ENCODE assay signal across 25 cellular contexts in the genomic region with DNA sequence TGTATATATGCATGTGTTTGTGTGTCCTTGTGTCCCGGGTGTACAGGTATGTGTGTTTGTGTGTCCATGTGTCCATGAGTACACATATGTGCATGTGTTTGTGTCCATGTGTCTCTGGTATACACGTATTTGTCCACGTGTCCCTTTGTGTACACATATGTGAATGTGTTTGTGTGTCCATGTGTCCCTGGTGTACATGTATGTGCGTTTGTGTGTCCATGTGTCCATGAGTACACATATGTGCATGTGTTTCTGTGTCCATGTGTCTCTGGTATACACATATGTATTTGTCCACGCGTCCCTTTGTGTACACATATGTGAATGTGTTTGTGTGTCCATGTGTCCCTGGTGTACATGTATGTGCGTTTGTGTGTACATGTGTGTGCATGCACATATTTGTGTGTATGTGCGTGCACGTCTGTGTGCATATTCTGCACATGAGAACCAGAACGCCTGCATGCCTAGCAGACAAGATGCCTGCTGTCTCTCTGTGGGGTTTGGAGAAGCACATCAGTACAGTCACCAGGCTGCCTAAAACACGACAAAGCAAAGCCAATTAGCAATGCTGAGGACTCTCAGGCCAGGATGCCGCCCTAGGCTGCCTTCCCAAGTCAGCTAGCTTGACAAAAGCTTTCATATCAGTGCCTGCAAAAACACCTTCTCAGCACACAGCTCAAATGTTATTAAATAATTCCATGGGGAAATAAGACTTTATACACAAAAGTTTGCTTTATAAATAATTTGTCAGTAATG.
A peak's percentile ranks its signal among the peaks of the same experiment; 100 is the strongest.
DNase-seq lines count a peak whose midpoint lies in the region; ATAC-seq, FAIRE-seq and TF ChIP-seq lines count a peak whose summit lies in the region.
"Had no signal": no experiment of that assay in that cellular context is flagged by ENCODE, and none has a peak within 500 bp of the region (broad histone marks: within the 10 kb centered on the region; RNA-seq: fewer than 3 reads in every experiment).

No MANE protein-coding gene starts in this region.

- no peak overlapping the region for H2AFZ ChIP-seq in HepG2 (ENCODE audit: low read length)

- no peak for TF ChIP-seq POLR2A in HepG2 (IDR thresholded peaks at IDR 0.05; ENCODE audit: insufficient read depth in 1 of 2, low read depth in 2 of 2, low read length in 2 of 2)
- no peak for TF ChIP-seq POLR2A in right lobe of liver (IDR thresholded peaks at IDR 0.05)

- in situ Hi-C loops in HepG2 (cut with HindIII; ENCODE audit: extremely low pct_ligation_motif_present, low pct_unique_long_range_greater_than_20kb): no loop called here

- TF ChIP-seq RAD21 in HepG2 (CRISPR knock-in tag; IDR thresholded peaks at IDR 0.05): no peak

- H3K4me3 ChIP-seq in HepG2 (replicated peaks in 1 of 3; ENCODE audit: insufficient read depth in 1 of 3, low read depth in 2 of 3, low read length in 3 of 3) (no peak overlapping the region), right lobe of liver (no peak overlapping the region), upper lobe of right lung (no peak overlapping the region)
- H3K4me3 ChIP-seq: BLaER1, GM12878, HAP-1 had no signal

- CTCF ChIA-PET in HepG2 (lab: Yijun Ruan, JAX; ENCODE audit: low intra/inter-chr PET ratio, low total read pairs): no interaction called here

- H3K27me3 ChIP-seq in HepG2 (ENCODE audit: control insufficient read depth in 1 of 2, insufficient read depth in 2 of 2, low read length in 2 of 2) (no peaks in the 10 kb centered on the region), right lobe of liver (no peaks in the 10 kb centered on the region), upper lobe of right lung (no peaks in the 10 kb centered on the region)
- H3K27me3 ChIP-seq: BLaER1 had no signal

- 92% methylated on average over 10 of the region's 12 CpGs for WGBS in HepG2 (ENCODE audit: low lambda C conversion rate)
- WGBS in right lobe of liver (ENCODE audit: insufficient coverage, low coverage, low lambda C conversion rate, missing lambda C conversion rate): 74% methylated on average over 10 of the region's 12 CpGs

- no TSS peak for BruUV-seq in HepG2 (replicated peaks; lab: Mats Ljungman, UMichigan)

- H3K27ac ChIP-seq in HepG2 (ENCODE audit: extremely low read length, insufficient read depth, low read length) (no peak overlapping the region), right lobe of liver (no peak overlapping the region), upper lobe of right lung (no peak overlapping the region)
- H3K27ac ChIP-seq: 22Rv1, BLaER1 had no signal

- no peak overlapping the region for H3K9ac ChIP-seq in HepG2 (ENCODE audit: insufficient read depth, low read depth, low read length)
- H3K9ac ChIP-seq: BLaER1 had no signal

- ATAC-seq in HepG2 (no peak), right lobe of liver (no peak), upper lobe of right lung (no peak), HG02970 (IDR thresholded peaks at IDR 0.05; ENCODE audit: low FRiP score, unreplicated experiment) (no peak)
- ATAC-seq: GM12878, Right ventricle myocardium inferior had no signal

- peaks cover 11% of the 10 kb centered on the region; the same call in 1 of the 2 replicates for H4K20me1 ChIP-seq in HepG2 (ENCODE audit: insufficient read depth, low read length)
- H4K20me1 ChIP-seq: BLaER1 had no signal

- no peaks in the 10 kb centered on the region for H3K9me3 ChIP-seq in HepG2 (ENCODE audit: low read length)
- H3K9me3 ChIP-seq in right lobe of liver: no peaks in the 10 kb centered on the region
- H3K9me3 ChIP-seq in upper lobe of right lung: no peaks in the 10 kb centered on the region
- H3K9me3 ChIP-seq: BLaER1, Caco-2, HAP-1 had no signal

- H3K4me1 Mint-ChIP-seq in brain (peaks cover 32% of the 10 kb centered on the region), neural crest cell (peaks cover 24% of the 10 kb centered on the region)
- H3K4me1 Mint-ChIP-seq: CD4-positive, alpha-beta memory T cell had no signal

- TF ChIP-seq CTCF in HepG2 (CRISPR knock-in tag; IDR thresholded peaks at IDR 0.05) (no peak), right lobe of liver (IDR thresholded peaks at IDR 0.05) (no peak), brain (conservative IDR thresholded peaks at IDR 0.05) (no peak), neural crest cell (conservative IDR thresholded peaks at IDR 0.05) (no peak), upper lobe of right lung (IDR thresholded peaks at IDR 0.05) (no peak)

- intact Hi-C loops in HepG2 (cut with micrococcal nuclease; ENCODE audit: unreplicated experiment): no loop called here
- intact Hi-C loops in right lobe of liver (cut with DNase I): no loop called here
- intact Hi-C loops in upper lobe of right lung (cut with DNase I): no loop called here

- DNase-seq in HepG2 (ENCODE audit: low spot score): no peak
- DNase-seq in right lobe of liver: no peak
- no peak for DNase-seq in neural crest cell (ENCODE audit: low read depth, low spot score)
- DNase-seq in NCI-H2196 (lab: John Stamatoyannopoulos, UW; ENCODE audit: unreplicated experiment): no peak
- no peak for DNase-seq in GM19239 (ENCODE audit: insufficient read length, low spot score)
- DNase-seq in upper lobe of right lung: no peak
- DNase-seq: ACHN; Caco-2; CD4-positive, alpha-beta memory T cell; DMS 273 treated with DMSO at 0.1 percent for 48 hours; DMS79 treated with DMSO at 0.1 percent for 48 hours; Karpas-422; MV-4-11; NCI-H1105 treated with DMSO at 0.1 percent for 48 hours; NCI-H2029 treated with DMSO at 0.1 percent for 48 hours; NCI-H446; NCI-H526; OCI-M1 had no signal

- no peak overlapping the region for H3K4me3 Mint-ChIP-seq in brain
- no peak overlapping the region for H3K4me3 Mint-ChIP-seq in neural crest cell
- H3K4me3 Mint-ChIP-seq: CD4-positive, alpha-beta memory T cell had no signal

- H3K4me1 ChIP-seq in HepG2 (ENCODE audit: insufficient read depth, low read length): peaks cover 32% of the 10 kb centered on the region
- peaks cover 0 to 10% (median 3%) of the 10 kb centered on the region in 4 donors for H3K4me1 ChIP-seq in right lobe of liver
- H3K4me1 ChIP-seq in upper lobe of right lung: no peaks in the 10 kb centered on the region
- H3K4me1 ChIP-seq: BLaER1, Caco-2, HAP-1 had no signal

- no peaks in the 10 kb centered on the region for H3K79me2 ChIP-seq in HepG2 (ENCODE audit: insufficient read depth, low read length)

- no peak for TF ChIP-seq EP300 in HepG2 (IDR thresholded peaks at IDR 0.05; ENCODE audit: low read depth in 2 of 2, low read length in 2 of 2)
- no peak for TF ChIP-seq EP300 in HepG2 (CRISPR knock-in tag; IDR thresholded peaks at IDR 0.05; ENCODE audit: borderline replicate concordance)

- no peaks in the 10 kb centered on the region for H3K27me3 Mint-ChIP-seq in brain
- no peaks in the 10 kb centered on the region for H3K27me3 Mint-ChIP-seq in neural crest cell (ENCODE audit: low read depth)

- H3K36me3 Mint-ChIP-seq in brain (peaks cover 5% of the 10 kb centered on the region), neural crest cell (ENCODE audit: low read depth) (no peaks in the 10 kb centered on the region)
- H3K36me3 Mint-ChIP-seq: CD4-positive, alpha-beta memory T cell had no signal

- FAIRE-seq in HepG2 (lab: Jason Lieb, UNC): peak; percentile 23
- no peak for FAIRE-seq in GM19239 (lab: Jason Lieb, UNC)
- FAIRE-seq: GM12878 had no signal

- no peaks in the 10 kb centered on the region for H3K36me3 ChIP-seq in HepG2 (replicated peaks in 1 of 2; ENCODE audit: control insufficient read depth in 1 of 2, insufficient read depth in 2 of 2, low read length in 2 of 2)
- no peaks in the 10 kb centered on the region for H3K36me3 ChIP-seq in right lobe of liver
- no peaks in the 10 kb centered on the region for H3K36me3 ChIP-seq in upper lobe of right lung
- H3K36me3 ChIP-seq: BLaER1, HAP-1 had no signal

- H3K9me3 Mint-ChIP-seq in brain (peaks cover 0 to 55% (median 3%) of the 10 kb centered on the region in 5 experiments), neural crest cell (no peaks in the 10 kb centered on the region)

- POLR2A ChIA-PET in HepG2 (lab: Yijun Ruan, JAX): no interaction called here

- H3K27ac Mint-ChIP-seq in brain (peak overlapping the region in 3 of 5 experiments; percentile 56 to 94 (median 93)), neural crest cell (ENCODE audit: unreplicated experiment) (peak overlapping the region; percentile 79)

- no peak overlapping the region for H3K4me2 ChIP-seq in HepG2 (ENCODE audit: low read depth, low read length)
- H3K4me2 ChIP-seq: BLaER1 had no signal

TF ChIP-seq in HepG2, 621 proteins besides CTCF, POLR2A, EP300 and RAD21:
- TF ChIP-seq ZSCAN20 (CRISPR knock-in tag; IDR thresholded peaks at IDR 0.05; ENCODE audit: borderline replicate concordance): no peak
- no peak for TF ChIP-seq ZSCAN31 (CRISPR knock-in tag; IDR thresholded peaks at IDR 0.05; ENCODE audit: low read depth)
- no peak for TF ChIP-seq RFXANK (CRISPR knock-in tag; IDR thresholded peaks at IDR 0.05)
- TF ChIP-seq ZNF552 (CRISPR knock-in tag; IDR thresholded peaks at IDR 0.05; ENCODE audit: borderline replicate concordance): no peak
- TF ChIP-seq SNAPC2 (CRISPR knock-in tag; IDR thresholded peaks at IDR 0.05): no peak
- TF ChIP-seq, protein P1, sequence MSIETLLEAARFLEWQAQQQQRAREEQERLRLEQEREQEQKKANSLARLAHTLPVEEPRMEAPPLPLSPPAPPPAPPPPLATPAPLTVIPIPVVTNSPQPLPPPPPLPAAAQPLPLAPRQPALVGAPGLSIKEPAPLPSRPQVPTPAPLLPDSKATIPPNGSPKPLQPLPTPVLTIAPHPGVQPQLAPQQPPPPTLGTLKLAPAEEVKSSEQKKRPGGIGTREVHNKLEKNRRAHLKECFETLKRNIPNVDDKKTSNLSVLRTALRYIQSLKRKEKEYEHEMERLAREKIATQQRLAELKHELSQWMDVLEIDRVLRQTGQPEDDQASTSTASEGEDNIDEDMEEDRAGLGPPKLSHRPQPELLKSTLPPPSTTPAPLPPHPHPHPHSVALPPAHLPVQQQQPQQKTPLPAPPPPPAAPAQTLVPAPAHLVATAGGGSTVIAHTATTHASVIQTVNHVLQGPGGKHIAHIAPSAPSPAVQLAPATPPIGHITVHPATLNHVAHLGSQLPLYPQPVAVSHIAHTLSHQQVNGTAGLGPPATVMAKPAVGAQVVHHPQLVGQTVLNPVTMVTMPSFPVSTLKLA (IDR thresholded peaks at IDR 0.05): peak; percentile 94
- TF ChIP-seq IRF2 (CRISPR knock-in tag; IDR thresholded peaks at IDR 0.05): no peak
TF ChIP-seq in HepG2: peak in this region for 1.
